In genomic region chr16:84752600-84752999, GRCh38 we compare ENCODE assay signal across 1 cellular context.
TF ChIP-seq lines count a peak whose summit lies in the region.

No MANE protein-coding gene starts in this region.

TF ChIP-seq in GM23338, 12 proteins besides CTCF, POLR2A, EP300 and RAD21:
- TF ChIP-seq POLR2AphosphoS5 (IDR thresholded peaks at IDR 0.05; ENCODE audit: low read depth) (no peak), JUNB (IDR thresholded peaks at IDR 0.05; ENCODE audit: unreplicated experiment) (no peak), ZNF114 (CRISPR knock-in tag; IDR thresholded peaks at IDR 0.05) (no peak), STAT1 (IDR thresholded peaks at IDR 0.05; ENCODE audit: unreplicated experiment) (no peak), ZNF462 (CRISPR knock-in tag; IDR thresholded peaks at IDR 0.05) (no peak), NANOG (IDR thresholded peaks at IDR 0.05; ENCODE audit: borderline replicate concordance) (no peak), EZH2 (IDR thresholded peaks at IDR 0.05; ENCODE audit: low read depth, unreplicated experiment) (no peak), EZH2phosphoT487 (IDR thresholded peaks at IDR 0.05; ENCODE audit: unreplicated experiment) (no peak), ZNF331 (CRISPR knock-in tag; IDR thresholded peaks at IDR 0.05; ENCODE audit: low read depth) (no peak), REST (IDR thresholded peaks at IDR 0.05; ENCODE audit: unreplicated experiment) (no peak), CREB1 (CRISPR knock-in tag; IDR thresholded peaks at IDR 0.05; ENCODE audit: low read depth) (no peak), ETS1 (IDR thresholded peaks at IDR 0.05) (no peak)
